ENCODE assay signal across 22 cellular contexts in the genomic region with DNA sequence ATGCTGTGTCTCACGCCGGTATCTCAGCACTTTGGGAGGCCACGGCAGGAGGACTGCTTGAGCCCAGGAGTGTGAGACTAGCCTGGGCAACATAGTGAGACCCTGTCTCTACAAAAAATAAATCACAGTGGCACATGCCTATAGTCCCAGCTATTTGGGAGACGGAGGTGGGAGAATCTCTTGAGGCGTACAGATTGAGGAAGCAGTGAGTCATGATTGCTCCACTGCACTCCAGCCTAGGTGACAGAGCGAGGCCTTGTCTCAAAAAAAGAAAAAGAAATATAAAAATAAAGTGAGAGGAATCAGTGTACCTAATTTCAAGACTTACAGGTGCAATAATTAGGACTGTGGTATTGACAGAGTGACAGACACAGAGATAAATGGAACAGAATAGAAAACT.
"Had no signal": no experiment of that assay in that cellular context is flagged by ENCODE, and none has a peak within 500 bp of the region (broad histone marks: within the 10 kb centered on the region; RNA-seq: fewer than 3 reads in every experiment).

No MANE protein-coding gene starts in this region.

- FAIRE-seq: astrocyte, endothelial cell of umbilical vein, islet of Langerhans had no signal

- H3K27me3 ChIP-seq: adrenal gland, breast epithelium, esophagus muscularis mucosa, gastroesophageal sphincter, right lobe of liver, stomach had no signal

- H3K4me3 ChIP-seq: adrenal gland, breast epithelium, coronary artery, esophagus muscularis mucosa, gastroesophageal sphincter, right lobe of liver, stomach had no signal

- ATAC-seq: gastroesophageal sphincter, left colon, right lobe of liver had no signal

- H3K9me3 ChIP-seq: adrenal gland, breast epithelium, esophagus muscularis mucosa, gastroesophageal sphincter, right lobe of liver, stomach had no signal

- H3K4me1 ChIP-seq: adrenal gland, breast epithelium, esophagus muscularis mucosa, gastroesophageal sphincter, right lobe of liver, stomach had no signal

- DNase-seq: activated CD4-positive, alpha-beta T cell treated with anti-CD3 and anti-CD28 coated beads for 1 hour; activated gamma-delta T cell; adrenal gland; effector CD4-positive, alpha-beta T cell; left colon; midbrain; right lobe of liver; small intestine; stimulated activated CD4-positive, alpha-beta T cell treated with anti-CD3 and anti-CD28 coated beads, Interleukin-15, amount 100 ng/mL, for 24 hours; stimulated activated CD4-positive, alpha-beta T cell treated with anti-CD3 and anti-CD28 coated beads, Interleukin-2, amount 100 ng/mL, for 48 hours; stomach; T-helper 1 cell; T1000 had no signal

- H3K27ac Mint-ChIP-seq: activated naive CD4-positive, alpha-beta T cell treated with anti-CD3 and anti-CD28 coated beads, Interleukin-2, amount 50 U/mL, for 24 hours; type B pancreatic cell had no signal

- H3K27me3 Mint-ChIP-seq: activated naive CD4-positive, alpha-beta T cell treated with anti-CD3 and anti-CD28 coated beads, Interleukin-2, amount 50 U/mL, for 24 hours; type B pancreatic cell had no signal

- H3K9me3 Mint-ChIP-seq: activated naive CD4-positive, alpha-beta T cell treated with anti-CD3 and anti-CD28 coated beads, Interleukin-2, amount 50 U/mL, for 24 hours; type B pancreatic cell had no signal

- H3K27ac ChIP-seq: adrenal gland, breast epithelium, coronary artery, esophagus muscularis mucosa, gastroesophageal sphincter, right lobe of liver, stomach had no signal

- H3K4me3 Mint-ChIP-seq: activated naive CD4-positive, alpha-beta T cell treated with anti-CD3 and anti-CD28 coated beads, Interleukin-2, amount 50 U/mL, for 24 hours; type B pancreatic cell had no signal
